1 cellular context compared by ENCODE assay signal in the genomic region with DNA sequence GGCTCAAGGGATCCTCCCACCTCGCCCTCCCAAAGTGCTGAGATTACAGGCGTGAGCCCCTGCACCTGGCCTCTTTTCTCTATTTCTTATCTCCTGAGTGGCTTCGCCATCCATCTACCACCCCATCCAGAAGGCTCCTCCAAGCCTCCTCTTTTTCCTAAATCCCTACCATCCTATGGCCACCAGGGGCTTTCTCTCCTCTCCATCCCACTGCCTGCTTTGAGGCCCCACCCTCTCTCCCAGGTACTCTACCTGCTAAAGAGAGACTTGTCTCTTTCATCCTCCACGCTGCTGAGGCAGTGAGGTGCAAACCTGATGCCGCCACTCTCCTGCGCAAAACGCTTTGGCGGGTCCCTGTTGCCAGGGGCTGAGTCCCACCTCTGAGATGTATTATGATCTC.
TF ChIP-seq lines count a peak whose summit lies in the region.

No MANE protein-coding gene starts in this region.

TF ChIP-seq in WTC11, 78 proteins besides CTCF, POLR2A, EP300 and RAD21 (continued from another document):
- TF ChIP-seq FOXP1 (CRISPR knock-in tag; IDR thresholded peaks at IDR 0.05; ENCODE audit: borderline replicate concordance) (no peak), OVOL2 (CRISPR knock-in tag; IDR thresholded peaks at IDR 0.05; ENCODE audit: borderline replicate concordance) (no peak)
- TF ChIP-seq, protein P1, sequence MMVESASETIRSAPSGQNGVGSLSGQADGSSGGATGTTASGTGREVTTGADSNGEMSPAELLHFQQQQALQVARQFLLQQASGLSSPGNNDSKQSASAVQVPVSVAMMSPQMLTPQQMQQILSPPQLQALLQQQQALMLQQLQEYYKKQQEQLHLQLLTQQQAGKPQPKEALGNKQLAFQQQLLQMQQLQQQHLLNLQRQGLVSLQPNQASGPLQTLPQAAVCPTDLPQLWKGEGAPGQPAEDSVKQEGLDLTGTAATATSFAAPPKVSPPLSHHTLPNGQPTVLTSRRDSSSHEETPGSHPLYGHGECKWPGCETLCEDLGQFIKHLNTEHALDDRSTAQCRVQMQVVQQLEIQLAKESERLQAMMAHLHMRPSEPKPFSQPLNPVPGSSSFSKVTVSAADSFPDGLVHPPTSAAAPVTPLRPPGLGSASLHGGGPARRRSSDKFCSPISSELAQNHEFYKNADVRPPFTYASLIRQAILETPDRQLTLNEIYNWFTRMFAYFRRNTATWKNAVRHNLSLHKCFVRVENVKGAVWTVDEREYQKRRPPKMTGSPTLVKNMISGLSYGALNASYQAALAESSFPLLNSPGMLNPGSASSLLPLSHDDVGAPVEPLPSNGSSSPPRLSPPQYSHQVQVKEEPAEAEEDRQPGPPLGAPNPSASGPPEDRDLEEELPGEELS (CRISPR knock-in tag; IDR thresholded peaks at IDR 0.05), result no peak
TF ChIP-seq in WTC11: peak in this region for 0.
